Comparison of ENCODE assay signal across 7 cellular contexts in genomic region chr17:29177871-29178749, GRCh38. TPM values are rescaled to one million over a fixed set of nuclear protein-coding genes. Genes with fewer than 3 reads are reported as not detected.
DNase-seq lines count a peak whose midpoint lies in the region; ATAC-seq lines count a peak whose summit lies in the region.

No MANE protein-coding gene starts in this region.

- peaks cover 36% of the 10 kb centered on the region for H3K4me1 Mint-ChIP-seq in activated T-helper 1 cell treated with anti-CD3 and anti-CD28 coated beads, Interleukin-12 subunit alpha, Interleukin-12 subunit beta, Interleukin-2, Interleukin-4 antibody, amounts not matched to agents 30 ng/mL and 10 ng/mL and 1 ng/mL, durations not matched to agents 14 hours and 24 hours and 36 hours (ENCODE audit: low read depth)
- H3K4me1 Mint-ChIP-seq in stimulated activated memory B cell treated with anti-CD40 and anti-IgM and Interleukin-4, amounts not matched to agents 10 μg/mL and 1 μg/mL and 100 μg/mL, for 72 hours, result peaks cover 47% of the 10 kb centered on the region

- peak overlapping the region; percentile 86 for H3K4me3 Mint-ChIP-seq in activated T-helper 1 cell treated with anti-CD3 and anti-CD28 coated beads, Interleukin-12 subunit alpha, Interleukin-12 subunit beta, Interleukin-2, Interleukin-4 antibody, amounts not matched to agents 30 ng/mL and 10 ng/mL and 1 ng/mL, durations not matched to agents 14 hours and 24 hours and 36 hours
- H3K4me3 Mint-ChIP-seq in stimulated activated memory B cell treated with anti-CD40 and anti-IgM and Interleukin-4, amounts not matched to agents 10 μg/mL and 1 μg/mL and 100 μg/mL, for 72 hours, result peak overlapping the region; percentile 78

- no peaks in the 10 kb centered on the region for H3K36me3 Mint-ChIP-seq in activated T-helper 1 cell treated with anti-CD3 and anti-CD28 coated beads, Interleukin-12 subunit alpha, Interleukin-12 subunit beta, Interleukin-2, Interleukin-4 antibody, amounts not matched to agents 30 ng/mL and 10 ng/mL and 1 ng/mL, durations not matched to agents 14 hours and 24 hours and 36 hours (ENCODE audit: low read depth)
- no peaks in the 10 kb centered on the region for H3K36me3 Mint-ChIP-seq in stimulated activated memory B cell treated with anti-CD40 and anti-IgM and Interleukin-4, amounts not matched to agents 10 μg/mL and 1 μg/mL and 100 μg/mL, for 72 hours

- DNase-seq in HuH-7.5 (ENCODE audit: low spot score) (peak; percentile 92), islet precursor cell (peak; percentile 75), iPS-NIHi7 (ENCODE audit: extremely low spot score) (no peak), GM19240 (ENCODE audit: insufficient read length, low spot score) (no peak)
- DNase-seq in activated T-helper 1 cell treated with anti-CD3 and anti-CD28 coated beads, Interleukin-12 subunit alpha, Interleukin-12 subunit beta, Interleukin-2, Interleukin-4 antibody, amounts not matched to agents 30 ng/mL and 10 ng/mL and 1 ng/mL, durations not matched to agents 14 hours and 24 hours and 36 hours (ENCODE audit: low spot score), result no peak

- intact Hi-C loops in activated T-helper 1 cell treated with anti-CD3 and anti-CD28 coated beads, Interleukin-12 subunit alpha, Interleukin-12 subunit beta, Interleukin-2, Interleukin-4 antibody, amounts not matched to agents 30 ng/mL and 10 ng/mL and 1 ng/mL, durations not matched to agents 14 hours and 24 hours and 36 hours (cut with micrococcal nuclease), result no loop called here

- ATAC-seq in stimulated activated memory B cell treated with anti-CD40 and anti-IgM and Interleukin-4, amounts not matched to agents 10 μg/mL and 1 μg/mL and 100 μg/mL, for 72 hours, result no peak
- ATAC-seq in GM19452 (IDR thresholded peaks at IDR 0.05; ENCODE audit: unreplicated experiment), result no peak

- peaks cover 2% of the 10 kb centered on the region for H3K27me3 Mint-ChIP-seq in activated T-helper 1 cell treated with anti-CD3 and anti-CD28 coated beads, Interleukin-12 subunit alpha, Interleukin-12 subunit beta, Interleukin-2, Interleukin-4 antibody, amounts not matched to agents 30 ng/mL and 10 ng/mL and 1 ng/mL, durations not matched to agents 14 hours and 24 hours and 36 hours (ENCODE audit: insufficient read depth)
- H3K27me3 Mint-ChIP-seq in stimulated activated memory B cell treated with anti-CD40 and anti-IgM and Interleukin-4, amounts not matched to agents 10 μg/mL and 1 μg/mL and 100 μg/mL, for 72 hours, result no peaks in the 10 kb centered on the region

- no peak overlapping the region for H3K27ac Mint-ChIP-seq in activated T-helper 1 cell treated with anti-CD3 and anti-CD28 coated beads, Interleukin-12 subunit alpha, Interleukin-12 subunit beta, Interleukin-2, Interleukin-4 antibody, amounts not matched to agents 30 ng/mL and 10 ng/mL and 1 ng/mL, durations not matched to agents 14 hours and 24 hours and 36 hours
- H3K27ac Mint-ChIP-seq in stimulated activated memory B cell treated with anti-CD40 and anti-IgM and Interleukin-4, amounts not matched to agents 10 μg/mL and 1 μg/mL and 100 μg/mL, for 72 hours, result peak overlapping the region; percentile 85

- no peaks in the 10 kb centered on the region for H3K9me3 Mint-ChIP-seq in activated T-helper 1 cell treated with anti-CD3 and anti-CD28 coated beads, Interleukin-12 subunit alpha, Interleukin-12 subunit beta, Interleukin-2, Interleukin-4 antibody, amounts not matched to agents 30 ng/mL and 10 ng/mL and 1 ng/mL, durations not matched to agents 14 hours and 24 hours and 36 hours
- no peaks in the 10 kb centered on the region for H3K9me3 Mint-ChIP-seq in stimulated activated memory B cell treated with anti-CD40 and anti-IgM and Interleukin-4, amounts not matched to agents 10 μg/mL and 1 μg/mL and 100 μg/mL, for 72 hours

RNA-seq across cellular contexts. Expression of gene MYO18A, which starts 2.1 kb away (rescaled TPM):
- total RNA-seq in activated T-helper 1 cell treated with anti-CD3 and anti-CD28 coated beads, Interleukin-12 subunit alpha, Interleukin-12 subunit beta, Interleukin-2, Interleukin-4 antibody, amounts not matched to agents 30 ng/mL and 10 ng/mL and 1 ng/mL, durations not matched to agents 14 hours and 24 hours and 36 hours, result 38.2 and 40.5 TPM in 2 replicates

Comparison
In these comparisons a context has a peak if more than half of its experiments do, and no peak if none do; other contexts are left out.
1. DNase-seq: peak in HuH-7.5 (single experiment) and islet precursor cell (single experiment); none in activated T-helper 1 cell treated with anti-CD3 and anti-CD28 coated beads, Interleukin-12 subunit alpha, Interleukin-12 subunit beta, Interleukin-2, Interleukin-4 antibody, amounts not matched to agents 30 ng/mL and 10 ng/mL and 1 ng/mL, durations not matched to agents 14 hours and 24 hours and 36 hours (single experiment), iPS-NIHi7 (single experiment) and GM19240 (single experiment).